ENCODE assay signal across 1 cellular context in genomic region chr2:60819155-60819862, GRCh38.
TF ChIP-seq lines count a peak whose summit lies in the region.

No MANE protein-coding gene starts in this region.

TF ChIP-seq in SK-N-SH treated with all-trans-retinoic acid at 6 μM for 48 hours, 23 proteins besides CTCF, POLR2A, EP300 and RAD21 (continued from another document):
- TF ChIP-seq TSHZ2 (CRISPR knock-in tag; IDR thresholded peaks at IDR 0.05) (no peak), CSDC2 (CRISPR knock-in tag; IDR thresholded peaks at IDR 0.05) (no peak), ISL1 (CRISPR knock-in tag; IDR thresholded peaks at IDR 0.05) (no peak), ZNF565 (CRISPR knock-in tag; conservative IDR thresholded peaks at IDR 0.05; ENCODE audit: low read depth) (no peak), TCF4 (CRISPR knock-in tag; IDR thresholded peaks at IDR 0.05; ENCODE audit: borderline replicate concordance) (no peak), CSRNP3 (CRISPR knock-in tag; IDR thresholded peaks at IDR 0.05) (no peak), ESRRG (CRISPR knock-in tag; IDR thresholded peaks at IDR 0.05) (no peak), BACH2 (CRISPR knock-in tag; IDR thresholded peaks at IDR 0.05; ENCODE audit: borderline replicate concordance) (no peak)
